ENCODE assay signal across 8 cellular contexts in genomic region chr12:78863482-78864427, GRCh38. TPM values are rescaled to one million over a fixed set of nuclear protein-coding genes. Genes with fewer than 3 reads are reported as not detected.
A peak's percentile ranks its signal among the peaks of the same experiment; 100 is the strongest.
DNase-seq lines count a peak whose midpoint lies in the region; ATAC-seq, FAIRE-seq and TF ChIP-seq lines count a peak whose summit lies in the region.

No MANE protein-coding gene starts in this region.

- H3K4me1 ChIP-seq in A549: peaks cover 28% of the 10 kb centered on the region
- H3K4me1 ChIP-seq in lung (ENCODE audit: control insufficient read depth in 2 of 2, insufficient read depth in 2 of 2, low read length in 2 of 2): peaks cover 0 to 6% of the 10 kb centered on the region in 2 donors
- no peaks in the 10 kb centered on the region for H3K4me1 ChIP-seq in urinary bladder (ENCODE audit: insufficient read depth)

- DNase-seq in A549 (ENCODE audit: low read depth in 1 of 2, low spot score in 1 of 2) (peak; percentile 72 to 86), NCI-H526 (lab: John Stamatoyannopoulos, UW) (peak; percentile 57 to 68), dermis microvascular lymphatic vessel endothelial cell (ENCODE audit: low read depth in 2 of 2) (peak; percentile 60 to 84), lung (ENCODE audit: low spot score) (peak; percentile 33), MV-4-11 (lab: John Stamatoyannopoulos, UW) (no peak)

- no peaks in the 10 kb centered on the region for H3K27me3 ChIP-seq in lung (ENCODE audit: control insufficient read depth, insufficient read depth)

- TF ChIP-seq CTCF in A549 (IDR thresholded peaks at IDR 0.05) (no peak), lung (IDR thresholded peaks at IDR 0.05; ENCODE audit: control extremely low read depth, extremely low read depth) (no peak)

- POLR2A ChIA-PET in A549 (lab: Yijun Ruan, JAX): interaction anchor here (0.5 to 2.3 kb wide), 29 partner anchors 8 to 730 kb away, joined by 3 to 19 read pairs (median 3); no protein-coding TSS in a partner anchor

- no peak for FAIRE-seq in A549 (lab: Jason Lieb, UNC)

- H3K9me3 ChIP-seq in A549: no peaks in the 10 kb centered on the region
- H3K9me3 ChIP-seq in lung (ENCODE audit: control insufficient read depth in 2 of 2, insufficient read depth in 1 of 2, low read length in 1 of 2): peaks cover 0 to 3% of the 10 kb centered on the region in 2 donors

- H3K27ac ChIP-seq in A549 (peak overlapping the region; percentile 89 to 98), lung (ENCODE audit: low read depth in 1 of 2, low read length in 1 of 2) (no peak overlapping the region), urinary bladder (ENCODE audit: low read depth) (no peak overlapping the region)

- 2% methylated on average over 41 of the region's 41 CpGs for WGBS in A549 (ENCODE audit: missing lambda C conversion rate)
- WGBS in lung, 2 donors: 2 to 3% methylated on average over 41 of the region's 41 CpGs
- WGBS in urinary bladder: 3% methylated on average over 41 of the region's 41 CpGs

- ATAC-seq in A549: peak; percentile 79 to 86
- ATAC-seq in GM18870 (IDR thresholded peaks at IDR 0.05; ENCODE audit: unreplicated experiment): peak; percentile 64
- peak; percentile 43 for ATAC-seq in HG03175 (IDR thresholded peaks at IDR 0.05; ENCODE audit: unreplicated experiment)
- ATAC-seq in lung (ENCODE audit: insufficient read depth, low FRiP score): peak; percentile 66

- CTCF ChIA-PET in A549 (lab: Yijun Ruan, JAX): interaction anchor here (0.7 to 1.3 kb wide), 5 partner anchors 10 to 556 kb away, joined by 3 to 5 read pairs (median 3); no protein-coding TSS in a partner anchor

- peak overlapping the region; percentile 76 for H3K4me2 ChIP-seq in A549

- no peaks in the 10 kb centered on the region for H3K36me3 ChIP-seq in lung (ENCODE audit: control insufficient read depth in 2 of 2, insufficient read depth in 2 of 2, low read length in 2 of 2)
- no peaks in the 10 kb centered on the region for H3K36me3 ChIP-seq in urinary bladder (ENCODE audit: insufficient read depth)

- H3K4me3 ChIP-seq in A549: peak overlapping the region; percentile 94
- H3K4me3 ChIP-seq in lung: peak overlapping the region; percentile 32
- H3K4me3 ChIP-seq in urinary bladder (ENCODE audit: low read depth, low read length): peak overlapping the region; percentile 41

- no peak for TF ChIP-seq EP300 in A549 (IDR thresholded peaks at IDR 0.05)

- peak; percentile 52; the same call in 1 of the 2 replicates for TF ChIP-seq POLR2A in A549 (IDR thresholded peaks at IDR 0.05; ENCODE audit: low read length)

- 0 out of 5 replicates have a peak, but pooled peaks of 1 of the 2 experiments have one; percentile 23 for TF ChIP-seq RAD21 in A549 (conservative IDR thresholded peaks at IDR 0.05 in 1 of 2, IDR thresholded peaks at IDR 0.05 in 1 of 2)

TF ChIP-seq in A549, 52 proteins besides CTCF, POLR2A, EP300 and RAD21:
- TF ChIP-seq HOXA7 (CRISPR knock-in tag; IDR thresholded peaks at IDR 0.05) (no peak), MAX (IDR thresholded peaks at IDR 0.05) (peak; percentile 22; the same call in 1 of the 2 replicates)

RNA-seq across cellular contexts. Expression of gene SYT1, which starts 0.8 kb away (rescaled TPM):
- polyA plus RNA-seq in A549 (2011; rRNA removed) (39.6 and 41.6 TPM in 2 replicates), A549 (2017; fragmentation: RNase III; extraction: RNeasy Plus Mini Kit Qiagen cat#74134 plus additional on column Dnase treatment) (9.5 to 14.3 TPM (median 11.7 TPM) in 3 replicates), lung (under 1 TPM; 0.05 to 0.16 TPM), urinary bladder (5.1 TPM)
- polyA plus RNA-seq in A549 (2012; cell fraction: cytosol; rRNA removed): 4.8 and 5.3 TPM in 2 replicates
- polyA plus RNA-seq in A549 (2012; cell fraction: nucleus; rRNA removed): 3.2 and 3.8 TPM in 2 replicates
- polyA minus RNA-seq in A549 (2011; rRNA and poly(A)+ RNA removed): 22.5 and 22.9 TPM in 2 replicates
- total RNA-seq in dermis microvascular lymphatic vessel endothelial cell (3.6 and 6.3 TPM in 2 replicates), lung (1 to 10 TPM in 1 of 2 donors, under 1 TPM in 1; 0.77 to 3.2 TPM), urinary bladder (13.8 TPM)

Comparison
In these comparisons a context has a peak if more than half of its experiments do, and no peak if none do; other contexts are left out.
1. H3K27ac ChIP-seq: peak in A549 (2 of 2); none in lung (0 of 2) and urinary bladder (single experiment).
2. H3K4me3 ChIP-seq: peak in every context shown above with its lines; median percentile 94 in A549; 41 in urinary bladder; 32 in lung.
3. Peak in every context shown above with its lines, with median percentiles within 50 percentile points of each other: ATAC-seq.